In genomic region chr1:228457396-228458176, GRCh38 we compare ENCODE assay signal across 1 cellular context.
A peak's percentile ranks its signal among the peaks of the same experiment; 100 is the strongest.
TF ChIP-seq lines count a peak whose summit lies in the region.

No MANE protein-coding gene starts in this region.

TF ChIP-seq in HEK293, 187 proteins besides CTCF, POLR2A, EP300 and RAD21 (continued from another document and continues in another):
- TF ChIP-seq ZNF488 (tag by site-specific recombination; IDR thresholded peaks at IDR 0.05), result no peak
- peak; percentile 92 for TF ChIP-seq ZNF324 (tag by site-specific recombination; IDR thresholded peaks at IDR 0.05)
- TF ChIP-seq PRDM2 (tag by site-specific recombination; IDR thresholded peaks at IDR 0.05; ENCODE audit: borderline replicate concordance), result no peak
- no peak for TF ChIP-seq ZNF280C (tag by site-specific recombination; IDR thresholded peaks at IDR 0.05)
- no peak for TF ChIP-seq ZNF350 (tag by site-specific recombination; IDR thresholded peaks at IDR 0.05)
- TF ChIP-seq ZBTB48 (tag by site-specific recombination; IDR thresholded peaks at IDR 0.05), result peak; percentile 69
- TF ChIP-seq BCL6B (tag by site-specific recombination; IDR thresholded peaks at IDR 0.05), result no peak
- peak; percentile 86 for TF ChIP-seq ZXDB (tag by site-specific recombination; IDR thresholded peaks at IDR 0.05)
- peak; percentile 60; the same call in 1 of the 2 replicates for TF ChIP-seq ZBTB10 (tag by site-specific recombination; IDR thresholded peaks at IDR 0.05)
- TF ChIP-seq TCF7L2 (IDR thresholded peaks at IDR 0.05; ENCODE audit: borderline replicate concordance, low read depth, low read length), result no peak
- TF ChIP-seq WT1 (tag by site-specific recombination; IDR thresholded peaks at IDR 0.05), result peak; percentile 55
- TF ChIP-seq ZNF223 (tag by site-specific recombination; IDR thresholded peaks at IDR 0.05), result no peak
- 0 out of 2 replicates have a peak, but pooled peaks have one; percentile 82 for TF ChIP-seq HOXC10 (CRISPR knock-in tag; IDR thresholded peaks at IDR 0.05)
- peak; percentile 65 for TF ChIP-seq ZNF335 (tag by site-specific recombination; conservative IDR thresholded peaks at IDR 0.05)
- TF ChIP-seq RBAK (tag by site-specific recombination; IDR thresholded peaks at IDR 0.05), result no peak; the same call in 1 of the 2 replicates
- TF ChIP-seq ZNF629 (tag by site-specific recombination; IDR thresholded peaks at IDR 0.05), result peak; percentile 96
- no peak for TF ChIP-seq ZNF555 (tag by site-specific recombination; conservative IDR thresholded peaks at IDR 0.05)
- TF ChIP-seq TRIM28 (IDR thresholded peaks at IDR 0.05; ENCODE audit: borderline replicate concordance, low read length), result 0 out of 2 replicates have a peak, but pooled peaks have one; percentile 6
- no peak for TF ChIP-seq ZNF248 (tag by site-specific recombination; IDR thresholded peaks at IDR 0.05)
- TF ChIP-seq ZNF202 (tag by site-specific recombination; IDR thresholded peaks at IDR 0.05; ENCODE audit: borderline replicate concordance), result no peak
- 0 out of 2 replicates have a peak, but pooled peaks have one; percentile 58 for TF ChIP-seq ZNF169 (tag by site-specific recombination; IDR thresholded peaks at IDR 0.05)
- peak; percentile 92 for TF ChIP-seq SP7 (tag by site-specific recombination; IDR thresholded peaks at IDR 0.05)
- TF ChIP-seq ZBTB26 (tag by site-specific recombination; optimal IDR thresholded peaks at IDR 0.05), result peak; percentile 100
- peak; percentile 99 for TF ChIP-seq ZFP37 (tag by site-specific recombination; IDR thresholded peaks at IDR 0.05)
- peak; percentile 71; the same call in 1 of the 2 replicates for TF ChIP-seq BCL11B (tag by site-specific recombination; IDR thresholded peaks at IDR 0.05; ENCODE audit: low read depth)
- peak; percentile 71 for TF ChIP-seq ZNF645 (tag by site-specific recombination; IDR thresholded peaks at IDR 0.05)
- no peak for TF ChIP-seq ZNF416 (tag by site-specific recombination; IDR thresholded peaks at IDR 0.05)
- no peak; the same call in 1 of the 2 replicates for TF ChIP-seq ZNF239 (tag by site-specific recombination; IDR thresholded peaks at IDR 0.05)
- peak; percentile 22 for TF ChIP-seq ZBTB11 (tag by site-specific recombination; conservative IDR thresholded peaks at IDR 0.05; ENCODE audit: low read depth)
- peak; percentile 85; the same call in 1 of the 2 replicates for TF ChIP-seq ZSCAN16 (tag by site-specific recombination; IDR thresholded peaks at IDR 0.05)
